ENCODE assay signal across 11 cellular contexts in the genomic region with DNA sequence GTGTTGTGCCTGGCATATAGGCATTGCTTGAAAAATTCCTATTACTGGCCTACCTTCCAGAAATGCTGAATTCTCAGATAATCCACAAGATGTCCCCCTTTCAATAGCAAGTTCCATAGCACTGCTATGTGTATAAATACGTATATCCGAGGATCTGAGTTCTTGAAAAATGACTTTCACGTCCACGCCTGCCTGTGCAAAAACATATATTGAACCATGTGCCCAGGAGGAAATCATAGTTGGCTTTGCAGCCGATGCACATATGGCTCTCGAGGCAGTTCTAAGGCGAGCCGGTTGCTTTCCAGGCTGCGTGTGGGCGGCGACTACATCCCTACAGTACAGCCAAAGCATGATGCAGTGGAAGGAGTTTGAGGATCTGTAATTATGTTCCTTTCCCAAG. TPM values are rescaled to one million over a fixed set of nuclear protein-coding genes. Genes with fewer than 3 reads are reported as not detected.
DNase-seq lines count a peak whose midpoint lies in the region; ATAC-seq and TF ChIP-seq lines count a peak whose summit lies in the region.
"Had no signal": no experiment of that assay in that cellular context is flagged by ENCODE, and none has a peak within 500 bp of the region (broad histone marks: within the 10 kb centered on the region; RNA-seq: fewer than 3 reads in every experiment).

No MANE protein-coding gene starts in this region.

- no peak for TF ChIP-seq EP300 in Ishikawa (IDR thresholded peaks at IDR 0.05; ENCODE audit: borderline replicate concordance)

- TF ChIP-seq RAD21 in Ishikawa (IDR thresholded peaks at IDR 0.05; ENCODE audit: low read depth): peak; percentile 41; the same call in 1 of the 2 replicates

- no peaks in the 10 kb centered on the region for H3K4me1 ChIP-seq in lower lobe of right lung
- H3K4me1 ChIP-seq: vagina had no signal

- no peak overlapping the region for H3K27ac ChIP-seq in lower lobe of right lung
- H3K27ac ChIP-seq: vagina had no signal

- H3K4me3 ChIP-seq in lower lobe of right lung: no peak overlapping the region
- H3K4me3 ChIP-seq: vagina had no signal

- no peak for ATAC-seq in HG03196 (IDR thresholded peaks at IDR 0.05; ENCODE audit: unreplicated experiment)
- ATAC-seq in lower lobe of right lung: no peak

- no peaks in the 10 kb centered on the region for H3K9me3 ChIP-seq in lower lobe of right lung
- H3K9me3 ChIP-seq: vagina had no signal

- H3K36me3 ChIP-seq in lower lobe of right lung: no peaks in the 10 kb centered on the region
- H3K36me3 ChIP-seq: vagina had no signal

- in situ Hi-C loops in GM13977 (cut with MboI; ENCODE audit: low pct_unique_long_range_greater_than_20kb, low sequenced_read_pairs, unreplicated experiment): no loop called here

- intact Hi-C loops in lower lobe of right lung (cut with DNase I): no loop called here

- DNase-seq in AG09319 (ENCODE audit: extremely low read depth, low read depth) (peak; percentile 14), anterior cingulate cortex (lab: John Stamatoyannopoulos, UW) (peak in 45 of 58 donors; percentile 0 to 56 (median 9)), left kidney (ENCODE audit: low read depth, low spot score) (peak; percentile 22), lower lobe of right lung (no peak), GM13977 (ENCODE audit: low spot score) (no peak)
- DNase-seq in stimulated activated CD4-positive, alpha-beta T cell treated with anti-CD3 and anti-CD28 coated beads, Interleukin-1b, Interleukin-23, amount 100 ng/mL, for 48 hours: no peak
- DNase-seq: T-helper 1 cell had no signal

- no peaks in the 10 kb centered on the region for H3K27me3 ChIP-seq in lower lobe of right lung (ENCODE audit: low read depth)
- H3K27me3 ChIP-seq: vagina had no signal

- TF ChIP-seq CTCF in AG09319 (IDR thresholded peaks at IDR 0.05; ENCODE audit: low read depth, low read length) (peak; percentile 46), lower lobe of right lung (IDR thresholded peaks at IDR 0.05) (no peak), GM13977 (IDR thresholded peaks at IDR 0.05; ENCODE audit: extremely low read depth, insufficient read depth, missing control alignments) (no peak)

TF ChIP-seq in Ishikawa, 13 proteins besides CTCF, POLR2A, EP300 and RAD21:
- TF ChIP-seq TEAD4 (IDR thresholded peaks at IDR 0.05): no peak
- TF ChIP-seq, protein P1, sequence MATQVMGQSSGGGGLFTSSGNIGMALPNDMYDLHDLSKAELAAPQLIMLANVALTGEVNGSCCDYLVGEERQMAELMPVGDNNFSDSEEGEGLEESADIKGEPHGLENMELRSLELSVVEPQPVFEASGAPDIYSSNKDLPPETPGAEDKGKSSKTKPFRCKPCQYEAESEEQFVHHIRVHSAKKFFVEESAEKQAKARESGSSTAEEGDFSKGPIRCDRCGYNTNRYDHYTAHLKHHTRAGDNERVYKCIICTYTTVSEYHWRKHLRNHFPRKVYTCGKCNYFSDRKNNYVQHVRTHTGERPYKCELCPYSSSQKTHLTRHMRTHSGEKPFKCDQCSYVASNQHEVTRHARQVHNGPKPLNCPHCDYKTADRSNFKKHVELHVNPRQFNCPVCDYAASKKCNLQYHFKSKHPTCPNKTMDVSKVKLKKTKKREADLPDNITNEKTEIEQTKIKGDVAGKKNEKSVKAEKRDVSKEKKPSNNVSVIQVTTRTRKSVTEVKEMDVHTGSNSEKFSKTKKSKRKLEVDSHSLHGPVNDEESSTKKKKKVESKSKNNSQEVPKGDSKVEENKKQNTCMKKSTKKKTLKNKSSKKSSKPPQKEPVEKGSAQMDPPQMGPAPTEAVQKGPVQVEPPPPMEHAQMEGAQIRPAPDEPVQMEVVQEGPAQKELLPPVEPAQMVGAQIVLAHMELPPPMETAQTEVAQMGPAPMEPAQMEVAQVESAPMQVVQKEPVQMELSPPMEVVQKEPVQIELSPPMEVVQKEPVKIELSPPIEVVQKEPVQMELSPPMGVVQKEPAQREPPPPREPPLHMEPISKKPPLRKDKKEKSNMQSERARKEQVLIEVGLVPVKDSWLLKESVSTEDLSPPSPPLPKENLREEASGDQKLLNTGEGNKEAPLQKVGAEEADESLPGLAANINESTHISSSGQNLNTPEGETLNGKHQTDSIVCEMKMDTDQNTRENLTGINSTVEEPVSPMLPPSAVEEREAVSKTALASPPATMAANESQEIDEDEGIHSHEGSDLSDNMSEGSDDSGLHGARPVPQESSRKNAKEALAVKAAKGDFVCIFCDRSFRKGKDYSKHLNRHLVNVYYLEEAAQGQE (IDR thresholded peaks at IDR 0.05; ENCODE audit: low read depth): no peak
- no peak for TF ChIP-seq TAF1 (IDR thresholded peaks at IDR 0.05; ENCODE audit: low read depth)
- no peak for TF ChIP-seq CREB1 (IDR thresholded peaks at IDR 0.05; ENCODE audit: low read depth)
- TF ChIP-seq, protein P2, sequence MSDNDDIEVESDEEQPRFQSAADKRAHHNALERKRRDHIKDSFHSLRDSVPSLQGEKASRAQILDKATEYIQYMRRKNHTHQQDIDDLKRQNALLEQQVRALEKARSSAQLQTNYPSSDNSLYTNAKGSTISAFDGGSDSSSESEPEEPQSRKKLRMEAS (IDR thresholded peaks at IDR 0.05): no peak
- no peak for TF ChIP-seq ZBTB7A (IDR thresholded peaks at IDR 0.05; ENCODE audit: low read depth)
- TF ChIP-seq TCF12 (IDR thresholded peaks at IDR 0.05; ENCODE audit: low read depth): no peak
- TF ChIP-seq YY1 (IDR thresholded peaks at IDR 0.05; ENCODE audit: low read depth): no peak
- no peak for TF ChIP-seq NFIC (IDR thresholded peaks at IDR 0.05)
- TF ChIP-seq FOXM1 (IDR thresholded peaks at IDR 0.05; ENCODE audit: borderline replicate concordance, low read depth): no peak
TF ChIP-seq in Ishikawa: peak in this region for 0.

RNA-seq across cellular contexts. Expression of a gene that starts 55.4 kb away (rescaled TPM):
- total RNA-seq in lower lobe of right lung: not detected
- total RNA-seq: skeletal muscle tissue, vagina had no signal

Comparison
In these comparisons a context has a peak if more than half of its experiments do, and no peak if none do; other contexts are left out.
1. DNase-seq: peak in AG09319 (single experiment), anterior cingulate cortex (45 of 58) and left kidney (single experiment); none in lower lobe of right lung (single experiment), stimulated activated CD4-positive, alpha-beta T cell treated with anti-CD3 and anti-CD28 coated beads, Interleukin-1b, Interleukin-23, amount 100 ng/mL, for 48 hours (single experiment) and GM13977 (single experiment).